1 cellular context compared by ENCODE assay signal in genomic region chr10:69801434-69802315, GRCh38.
TF ChIP-seq lines count a peak whose summit lies in the region.

Gene COL13A1 (plus strand): TSS chr10:69801906. CDS start chr10:69802424, 518 bp downstream.

TF ChIP-seq in WTC11, 78 proteins besides CTCF, POLR2A, EP300 and RAD21 (continued from another document):
- TF ChIP-seq ZNF281 (CRISPR knock-in tag; IDR thresholded peaks at IDR 0.05) (no peak), ERG (CRISPR knock-in tag; IDR thresholded peaks at IDR 0.05) (no peak), ZSCAN18 (CRISPR knock-in tag; IDR thresholded peaks at IDR 0.05) (no peak), ATF6 (CRISPR knock-in tag; IDR thresholded peaks at IDR 0.05) (no peak), ZNF416 (CRISPR knock-in tag; IDR thresholded peaks at IDR 0.05) (no peak), FOXK1 (CRISPR knock-in tag; IDR thresholded peaks at IDR 0.05) (no peak), HMGXB4 (CRISPR knock-in tag; IDR thresholded peaks at IDR 0.05) (peak; percentile 49), ZNF317 (CRISPR knock-in tag; IDR thresholded peaks at IDR 0.05; ENCODE audit: borderline replicate concordance, low read depth) (no peak), ZNF425 (CRISPR knock-in tag; conservative IDR thresholded peaks at IDR 0.05) (no peak), EMX1 (CRISPR knock-in tag; IDR thresholded peaks at IDR 0.05) (no peak)
